Comparison of ENCODE assay signal across 20 cellular contexts in the genomic region with DNA sequence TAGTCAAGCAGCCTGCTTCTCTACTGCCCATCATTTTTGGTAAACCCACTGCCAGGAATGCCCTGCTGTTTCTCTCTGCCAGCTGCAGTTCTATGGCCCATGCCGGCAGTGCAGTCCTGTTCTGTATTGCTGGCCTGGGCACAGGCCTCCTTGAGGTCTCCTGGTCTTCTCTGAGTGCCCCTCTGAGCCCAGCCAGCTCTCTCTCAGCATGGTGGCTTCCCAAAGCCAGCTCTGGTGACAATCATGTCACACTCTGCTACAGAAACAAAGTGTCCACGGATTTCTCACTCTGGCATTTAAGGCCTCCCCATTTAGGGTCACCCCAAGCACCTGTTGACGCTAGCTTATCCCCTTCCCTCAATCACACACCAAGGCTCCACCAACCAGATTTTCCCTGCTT. TPM values are rescaled to one million over a fixed set of nuclear protein-coding genes. Genes with fewer than 3 reads are reported as not detected.
DNase-seq lines count a peak whose midpoint lies in the region; ATAC-seq and TF ChIP-seq lines count a peak whose summit lies in the region.
"Had no signal": no experiment of that assay in that cellular context is flagged by ENCODE, and none has a peak within 500 bp of the region (broad histone marks: within the 10 kb centered on the region; RNA-seq: fewer than 3 reads in every experiment).

No MANE protein-coding gene starts in this region.

- no peaks in the 10 kb centered on the region for H3K9me3 ChIP-seq in heart right ventricle
- no peaks in the 10 kb centered on the region for H3K9me3 ChIP-seq in right atrium auricular region
- H3K9me3 ChIP-seq: BE2C had no signal

- no peaks in the 10 kb centered on the region for H3K9me3 Mint-ChIP-seq in stimulated activated effector memory CD8-positive, alpha-beta T cell treated with anti-CD3 and anti-CD28 coated beads, Interleukin-12 subunit alpha, Interleukin-12 subunit beta, amount 100 ng/mL, for 72 hours
- H3K9me3 Mint-ChIP-seq: CD4-positive, CD25-positive, alpha-beta regulatory T cell; CD8-positive, alpha-beta memory T cell; GM23338 had no signal

- TF ChIP-seq POLR2A in GM18505 (IDR thresholded peaks at IDR 0.05; ENCODE audit: borderline replicate concordance, extremely low read depth, insufficient read depth, insufficient read length) = no peak

- H3K36me3 Mint-ChIP-seq in stimulated activated effector memory CD8-positive, alpha-beta T cell treated with anti-CD3 and anti-CD28 coated beads, Interleukin-12 subunit alpha, Interleukin-12 subunit beta, amount 100 ng/mL, for 72 hours = peaks cover 21% of the 10 kb centered on the region

- H3K4me3 ChIP-seq in heart right ventricle = no peak overlapping the region
- H3K4me3 ChIP-seq in right atrium auricular region = no peak overlapping the region
- H3K4me3 ChIP-seq: GM12878, GM23338 had no signal

- TF ChIP-seq CTCF in heart right ventricle (IDR thresholded peaks at IDR 0.05) (no peak), right atrium auricular region (IDR thresholded peaks at IDR 0.05) (no peak)

- H3K4me1 ChIP-seq in heart right ventricle = peaks cover 0 to 22% (median 11%) of the 10 kb centered on the region in 9 donors
- peaks cover 0 to 10% of the 10 kb centered on the region in 2 donors for H3K4me1 ChIP-seq in right atrium auricular region
- H3K4me1 ChIP-seq: BE2C had no signal

- no peak for DNase-seq in Right ventricle myocardium superior
- DNase-seq in heart right ventricle = no peak
- DNase-seq in right atrium auricular region (ENCODE audit: low spot score) = no peak
- DNase-seq in stimulated activated effector memory CD8-positive, alpha-beta T cell treated with anti-CD3 and anti-CD28 coated beads, Interleukin-12 subunit alpha, Interleukin-12 subunit beta, amount 100 ng/mL, for 72 hours (ENCODE audit: low spot score in 2 of 2) = no peak
- no peak for DNase-seq in SHP77 treated with DMSO at 0.1 percent for 48 hours (lab: John Stamatoyannopoulos, UW)
- no peak for DNase-seq in stimulated activated naive CD8-positive, alpha-beta T cell treated with anti-CD3 and anti-CD28 coated beads, Interleukin-15, Interleukin-2, amounts not matched to agents 100 U/mL and 50 U/mL, for 24 hours
- DNase-seq: ACHN; BE2C; CD4-positive, CD25-positive, alpha-beta regulatory T cell; CD8-positive, alpha-beta memory T cell; COR-L47; DMS 273 treated with DMSO at 0.1 percent for 48 hours; DMS53; DND-41; EL; HCEC 1CT; IMR-90 had no signal

- peak overlapping the region; percentile 12 for H3K27ac Mint-ChIP-seq in stimulated activated effector memory CD8-positive, alpha-beta T cell treated with anti-CD3 and anti-CD28 coated beads, Interleukin-12 subunit alpha, Interleukin-12 subunit beta, amount 100 ng/mL, for 72 hours
- H3K27ac Mint-ChIP-seq: CD4-positive, CD25-positive, alpha-beta regulatory T cell; GM23338 had no signal

- H3K4me3 Mint-ChIP-seq in stimulated activated effector memory CD8-positive, alpha-beta T cell treated with anti-CD3 and anti-CD28 coated beads, Interleukin-12 subunit alpha, Interleukin-12 subunit beta, amount 100 ng/mL, for 72 hours = no peak overlapping the region
- H3K4me3 Mint-ChIP-seq: CD4-positive, CD25-positive, alpha-beta regulatory T cell; CD8-positive, alpha-beta memory T cell; GM23338 had no signal

- H3K27me3 ChIP-seq in heart right ventricle = no peaks in the 10 kb centered on the region
- no peaks in the 10 kb centered on the region for H3K27me3 ChIP-seq in right atrium auricular region
- H3K27me3 ChIP-seq: BE2C had no signal

- 42 to 61% methylated on average over 3 of the region's 3 CpGs for WGBS in heart right ventricle, 2 donors

- peaks cover 3% of the 10 kb centered on the region for H3K4me1 Mint-ChIP-seq in stimulated activated effector memory CD8-positive, alpha-beta T cell treated with anti-CD3 and anti-CD28 coated beads, Interleukin-12 subunit alpha, Interleukin-12 subunit beta, amount 100 ng/mL, for 72 hours
- H3K4me1 Mint-ChIP-seq: CD4-positive, CD25-positive, alpha-beta regulatory T cell; CD8-positive, alpha-beta memory T cell had no signal

- ATAC-seq in Right ventricle myocardium superior (ENCODE audit: poor library complexity) (peak; percentile 64), heart right ventricle (peak in 6 of 8 donors; percentile 11 to 77 (median 53)), GM18505 (IDR thresholded peaks at IDR 0.05; ENCODE audit: unreplicated experiment) (no peak)
- no peak for ATAC-seq in stimulated activated effector memory CD8-positive, alpha-beta T cell treated with anti-CD3 and anti-CD28 coated beads, Interleukin-12 subunit alpha, Interleukin-12 subunit beta, amount 100 ng/mL, for 72 hours
- ATAC-seq in stimulated activated naive CD8-positive, alpha-beta T cell treated with anti-CD3 and anti-CD28 coated beads, Interleukin-15, Interleukin-2, amounts not matched to agents 100 U/mL and 50 U/mL, for 24 hours = no peak
- ATAC-seq: GM12878, GM23338 had no signal

- intact Hi-C loops in Right ventricle myocardium superior (cut with DNase I) (no loop called here), heart right ventricle (cut with DNase I) (no loop called here)

- H3K27ac ChIP-seq in heart right ventricle (peak overlapping the region in 7 of 10 donors; percentile 6 to 59 (median 56)), right atrium auricular region (peak overlapping the region; percentile 1 to 38)

- H3K36me3 ChIP-seq in heart right ventricle = peaks cover 0 to 46% (median 0%) of the 10 kb centered on the region in 9 donors
- peaks cover 10% of the 10 kb centered on the region for H3K36me3 ChIP-seq in right atrium auricular region
- H3K36me3 ChIP-seq: BE2C had no signal

RNA-seq across cellular contexts. Expression of gene SRPRB, which starts 24.5 kb away (rescaled TPM):
- total RNA-seq in Right ventricle myocardium superior = 26.4 TPM
- total RNA-seq in heart right ventricle = 10 to 100 TPM; 24.0 to 42.1 (median 27.0) TPM
- polyA plus RNA-seq in heart right ventricle = 10 to 100 TPM; 12.1 to 46.2 TPM
- 10 to 100 TPM; 16.4 to 24.8 TPM for total RNA-seq in right atrium auricular region

Comparison
In these comparisons a context has a peak if more than half of its experiments do, and no peak if none do; other contexts are left out.
1. ATAC-seq: peak in Right ventricle myocardium superior (single experiment) and heart right ventricle (6 of 8); none in stimulated activated effector memory CD8-positive, alpha-beta T cell treated with anti-CD3 and anti-CD28 coated beads, Interleukin-12 subunit alpha, Interleukin-12 subunit beta, amount 100 ng/mL, for 72 hours (single experiment), GM18505 (single experiment) and stimulated activated naive CD8-positive, alpha-beta T cell treated with anti-CD3 and anti-CD28 coated beads, Interleukin-15, Interleukin-2, amounts not matched to agents 100 U/mL and 50 U/mL, for 24 hours (single experiment).